In the genomic region with DNA sequence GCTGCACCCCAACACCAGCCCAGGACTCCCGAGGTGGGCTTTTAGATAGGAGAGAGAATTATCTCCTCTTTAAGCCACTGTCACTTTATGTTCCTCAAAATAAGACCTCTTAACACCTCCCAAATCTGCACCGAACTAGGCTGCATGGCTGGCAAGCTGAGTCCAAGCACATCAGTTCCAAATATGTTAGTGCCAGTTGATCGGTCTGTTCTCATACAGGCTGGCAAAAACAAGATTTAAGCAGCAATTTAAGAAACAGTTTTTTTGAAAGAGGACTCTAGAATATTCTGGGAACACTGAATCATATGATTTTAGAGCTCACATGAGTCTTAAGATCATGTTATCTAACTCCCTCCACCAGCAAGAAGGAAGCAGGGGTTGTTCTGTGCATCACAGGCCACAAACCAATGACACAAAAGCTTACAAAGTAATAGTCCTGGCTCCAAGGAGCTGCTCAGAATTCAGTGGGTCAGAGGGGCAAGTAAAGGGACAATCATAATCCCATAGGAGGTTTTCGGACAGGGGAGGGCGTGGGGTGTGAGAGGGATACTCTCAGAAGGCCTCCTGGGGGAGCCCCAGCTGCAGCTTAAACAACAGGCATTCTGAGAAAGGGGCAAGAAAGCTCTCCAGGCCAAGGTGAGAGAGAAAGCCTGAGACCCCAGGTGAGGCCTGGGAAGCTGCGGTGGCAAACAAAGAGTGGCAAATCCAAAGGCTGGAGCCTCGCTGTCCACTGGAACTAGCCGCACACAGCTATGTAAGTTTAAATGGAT, we compare ENCODE assay signal across 23 cellular contexts. TPM values are rescaled to one million over a fixed set of nuclear protein-coding genes. Genes with fewer than 3 reads are reported as not detected.
DNase-seq lines count a peak whose midpoint lies in the region; ATAC-seq lines count a peak whose summit lies in the region.
"Had no signal": no experiment of that assay in that cellular context is flagged by ENCODE, and none has a peak within 500 bp of the region (broad histone marks: within the 10 kb centered on the region; RNA-seq: fewer than 3 reads in every experiment).

No MANE protein-coding gene starts in this region.

- DNase-seq in DMS 273 (lab: John Stamatoyannopoulos, UW; ENCODE audit: unreplicated experiment) = peak; percentile 19
- no peak for DNase-seq in DMS 273 treated with DMSO at 0.1 percent for 48 hours (lab: John Stamatoyannopoulos, UW)
- DNase-seq in globus pallidus (ENCODE audit: low spot score) = peak; percentile 60
- peak; percentile 84 for DNase-seq in superior temporal gyrus (ENCODE audit: extremely low spot score)
- no peak for DNase-seq in activated CD4-positive, alpha-beta T cell treated with anti-CD3 and anti-CD28 coated beads for 36 hours
- DNase-seq in 8988T = no peak
- DNase-seq: activated effector memory CD4-positive, alpha-beta T cell treated with anti-CD3 and anti-CD28 coated beads, Interleukin-2, amount 50 U/mL, for 16 hours; activated naive CD8-positive, alpha-beta T cell treated with anti-CD3 and anti-CD28 coated beads for 36 hours; activated T-cell treated with anti-CD3 and anti-CD28 coated beads, Interleukin-2, amount 50 U/mL, for 1 hour; mammary epithelial cell; NCI-H1694; NCI-H748 treated with DMSO at 0.1 percent for 48 hours; spleen; stimulated activated CD4-positive, alpha-beta T cell treated with anti-CD3 and anti-CD28 coated beads, Interleukin-2, amount 100 ng/mL, for 48 hours; T-helper 2 cell had no signal

- H3K27me3 Mint-ChIP-seq in activated CD4-positive, alpha-beta T cell treated with anti-CD3 and anti-CD28 coated beads for 36 hours = peaks cover 10% of the 10 kb centered on the region

- H3K27ac ChIP-seq in angular gyrus (ENCODE audit: low read depth, low read length) = peak overlapping the region; percentile 92
- H3K27ac ChIP-seq: 22Rv1, right atrium auricular region, spleen had no signal

- H3K27ac Mint-ChIP-seq in activated CD4-positive, alpha-beta T cell treated with anti-CD3 and anti-CD28 coated beads for 36 hours = no peak overlapping the region
- H3K27ac Mint-ChIP-seq: activated naive CD8-positive, alpha-beta T cell treated with anti-CD3 and anti-CD28 coated beads for 36 hours; CD14-positive monocyte had no signal

- ATAC-seq in activated CD4-positive, alpha-beta T cell treated with anti-CD3 and anti-CD28 coated beads for 36 hours = no peak
- ATAC-seq in GM19395 (IDR thresholded peaks at IDR 0.05; ENCODE audit: unreplicated experiment) = no peak
- ATAC-seq: HepG2 had no signal

- no peaks in the 10 kb centered on the region for H3K9me3 Mint-ChIP-seq in activated CD4-positive, alpha-beta T cell treated with anti-CD3 and anti-CD28 coated beads for 36 hours (ENCODE audit: low read depth)
- H3K9me3 Mint-ChIP-seq: activated naive CD8-positive, alpha-beta T cell treated with anti-CD3 and anti-CD28 coated beads for 36 hours had no signal

- no peaks in the 10 kb centered on the region for H3K4me1 Mint-ChIP-seq in activated CD4-positive, alpha-beta T cell treated with anti-CD3 and anti-CD28 coated beads for 36 hours
- H3K4me1 Mint-ChIP-seq: activated naive CD8-positive, alpha-beta T cell treated with anti-CD3 and anti-CD28 coated beads for 36 hours; CD14-positive monocyte had no signal

- POLR2A ChIA-PET in activated CD4-positive, alpha-beta T cell treated with anti-CD3 and anti-CD28 coated beads for 36 hours (lab: Charles Lee) = interaction anchor here (0.6 kb wide), 1 partner anchor 572 kb away, joined by 3 read pairs; no protein-coding TSS in a partner anchor

- H3K36me3 Mint-ChIP-seq in activated CD4-positive, alpha-beta T cell treated with anti-CD3 and anti-CD28 coated beads for 36 hours (ENCODE audit: low read depth) = no peaks in the 10 kb centered on the region
- H3K36me3 Mint-ChIP-seq: activated naive CD8-positive, alpha-beta T cell treated with anti-CD3 and anti-CD28 coated beads for 36 hours; CD14-positive monocyte had no signal

- intact Hi-C loops in activated CD4-positive, alpha-beta T cell treated with anti-CD3 and anti-CD28 coated beads for 36 hours (cut with DNase I, micrococcal nuclease) = no loop called here

- CTCF ChIA-PET in activated CD4-positive, alpha-beta T cell treated with anti-CD3 and anti-CD28 coated beads for 36 hours (lab: Charles Lee) = interaction anchor here (0.5 kb wide), 1 partner anchor 37 kb away, joined by 3 read pairs; no protein-coding TSS in a partner anchor

- no peak overlapping the region for H3K4me3 Mint-ChIP-seq in activated CD4-positive, alpha-beta T cell treated with anti-CD3 and anti-CD28 coated beads for 36 hours
- H3K4me3 Mint-ChIP-seq: activated naive CD8-positive, alpha-beta T cell treated with anti-CD3 and anti-CD28 coated beads for 36 hours; CD14-positive monocyte had no signal

RNA-seq across cellular contexts. Expression of a gene that starts 7.1 kb away (rescaled TPM):
- total RNA-seq in activated CD4-positive, alpha-beta T cell treated with anti-CD3 and anti-CD28 coated beads for 36 hours = not detected
- total RNA-seq: activated CD8-positive, alpha-beta memory T cell treated with anti-CD3 and anti-CD28 coated beads for 36 hours; activated naive CD8-positive, alpha-beta T cell treated with anti-CD3 and anti-CD28 coated beads for 36 hours; OCI-LY7 had no signal

Comparison
In these comparisons a context has a peak if more than half of its experiments do, and no peak if none do; other contexts are left out.
1. DNase-seq: peak in DMS 273 (single experiment), globus pallidus (single experiment) and superior temporal gyrus (single experiment); none in DMS 273 treated with DMSO at 0.1 percent for 48 hours (single experiment), activated CD4-positive, alpha-beta T cell treated with anti-CD3 and anti-CD28 coated beads for 36 hours (single experiment) and 8988T (single experiment).